In the genomic region with DNA sequence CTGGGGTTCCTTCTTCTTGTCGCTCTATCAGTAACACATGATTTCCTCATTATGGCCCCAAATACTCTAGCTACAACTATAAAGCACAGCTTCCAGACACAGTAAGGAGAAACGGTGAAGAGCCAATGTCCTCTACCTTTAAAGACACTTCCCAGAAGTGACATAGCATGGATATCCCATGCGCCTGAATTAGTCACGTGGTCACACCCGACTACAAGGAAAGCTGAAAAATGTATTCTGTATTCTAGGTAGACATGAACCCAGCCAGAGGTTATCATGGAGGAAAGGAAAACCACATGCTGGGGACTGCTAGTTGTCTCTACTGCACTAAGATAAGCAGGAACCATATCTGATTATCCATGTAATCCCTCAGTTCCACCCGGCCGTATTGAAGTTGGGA, we compare ENCODE assay signal across 27 cellular contexts.
"Had no signal": no experiment of that assay in that cellular context is flagged by ENCODE, and none has a peak within 500 bp of the region (broad histone marks: within the 10 kb centered on the region; RNA-seq: fewer than 3 reads in every experiment).

No MANE protein-coding gene starts in this region.

- FAIRE-seq: urothelium cell line had no signal

- ATAC-seq: stimulated activated effector memory CD8-positive, alpha-beta T cell treated with anti-CD3 and anti-CD28 coated beads, Interleukin-12 subunit alpha, Interleukin-12 subunit beta, amount 100 ng/mL, for 72 hours; stimulated activated memory B cell treated with anti-CD40 and anti-IgM and Interleukin-4, amounts not matched to agents 10 μg/mL and 1 μg/mL and 100 μg/mL, for 72 hours; stimulated activated naive B cell treated with anti-CD40 and anti-IgM and Interleukin-4, amounts not matched to agents 10 μg/mL and 1 μg/mL and 100 μg/mL, for 72 hours; stimulated activated naive CD8-positive, alpha-beta T cell treated with anti-CD3 and anti-CD28 coated beads, Interleukin-15, amount 100 ng/mL, for 72 hours; stimulated activated naive CD8-positive, alpha-beta T cell treated with anti-CD3 and anti-CD28 coated beads, Interleukin-15, Interleukin-2, amounts not matched to agents 100 U/mL and 50 U/mL, for 24 hours; upper lobe of right lung had no signal

- H3K27ac ChIP-seq: stomach, suprapubic skin, testis, thoracic aorta, thyroid gland, tibial artery, tibial nerve, transverse colon, upper lobe of left lung, upper lobe of right lung, uterus, vagina had no signal

- H3K4me1 ChIP-seq: suprapubic skin, testis, tibial artery, tibial nerve, transverse colon, upper lobe of left lung, upper lobe of right lung, uterus had no signal

- DNase-seq: stimulated activated CD4-positive, alpha-beta T cell treated with anti-CD3 and anti-CD28 coated beads, Interleukin-2, amount 100 ng/mL, for 48 hours; stimulated activated CD4-positive, alpha-beta T cell treated with anti-CD3 and anti-CD28 coated beads, Interleukin-4, amount 100 ng/mL, for 1 hour; stimulated activated CD4-positive, alpha-beta T cell treated with anti-CD3 and anti-CD28 coated beads, Interleukin-4, amount 100 ng/mL, for 24 hours; stimulated activated CD4-positive, alpha-beta T cell treated with anti-CD3 and anti-CD28 coated beads, Interleukin-4, amount 100 ng/mL, for 4 hours; stimulated activated CD8-positive, alpha-beta memory T cell treated with anti-CD3 and anti-CD28 coated beads, Interleukin-4, amount 100 ng/mL, for 48 hours; stimulated activated naive B cell treated with anti-CD40 and anti-IgM and Interleukin-4, amounts not matched to agents 10 μg/mL and 1 μg/mL and 100 μg/mL, for 72 hours; stimulated activated naive CD4-positive, alpha-beta T cell; stimulated activated naive CD4-positive, alpha-beta T cell treated with Interleukin-2 at 50 U/mL for 16 hours; stimulated activated naive CD8-positive, alpha-beta T cell treated with anti-CD3 and anti-CD28 coated beads, Interleukin-15, amount 100 ng/mL, for 72 hours; stimulated activated naive CD8-positive, alpha-beta T cell treated with anti-CD3 and anti-CD28 coated beads, Interleukin-15, Interleukin-2, amounts not matched to agents 100 U/mL and 50 U/mL, for 24 hours; stomach; substantia nigra; testis; thyroid gland; tibial artery; transverse colon; trophoblast cell; upper lobe of left lung; upper lobe of right lung; uterus had no signal

- H3K4me3 ChIP-seq: stomach, suprapubic skin, testis, thoracic aorta, thyroid gland, tibial artery, tibial nerve, transverse colon, upper lobe of left lung, upper lobe of right lung, uterus, vagina had no signal

- H3K27me3 ChIP-seq: testis, thyroid gland, upper lobe of left lung, uterus, vagina had no signal

- H3K9me3 ChIP-seq: stomach, suprapubic skin, testis, thoracic aorta, thyroid gland, tibial artery, tibial nerve, transverse colon, upper lobe of left lung, upper lobe of right lung, uterus, vagina had no signal

- H3K36me3 ChIP-seq: stomach, suprapubic skin, thoracic aorta, thyroid gland, tibial artery, tibial nerve, transverse colon, upper lobe of left lung, upper lobe of right lung, uterus, vagina had no signal
